8 cellular contexts compared by ENCODE assay signal in the genomic region with DNA sequence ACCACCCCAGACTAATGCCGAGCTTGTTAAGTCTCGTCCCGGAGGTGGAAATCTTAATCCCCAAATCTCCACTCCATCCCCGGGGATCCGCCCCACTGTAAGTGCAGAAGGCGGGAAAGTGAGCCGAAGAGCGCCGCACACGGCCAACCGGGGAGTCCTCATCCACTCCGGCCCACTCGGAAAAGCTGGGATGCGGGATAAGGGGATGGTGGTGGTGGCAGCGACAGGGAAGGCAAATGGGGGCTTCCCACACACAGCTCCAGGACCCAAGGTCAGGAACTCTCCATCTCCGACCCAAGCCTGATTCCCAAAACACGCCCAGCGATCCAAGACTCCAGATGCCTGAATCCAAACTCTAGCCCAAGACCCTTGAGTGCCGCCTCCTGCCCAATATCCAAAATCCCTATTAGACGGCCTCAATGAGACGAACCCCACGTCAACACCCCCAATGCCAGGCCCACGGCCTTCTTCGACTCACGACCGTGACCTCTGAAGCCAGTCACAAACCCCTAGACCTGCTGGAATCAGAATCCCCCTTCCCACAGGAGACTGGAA. TPM values are rescaled to one million over a fixed set of nuclear protein-coding genes. Genes with fewer than 3 reads are reported as not detected.
DNase-seq lines count a peak whose midpoint lies in the region; ATAC-seq and TF ChIP-seq lines count a peak whose summit lies in the region.

No MANE protein-coding gene starts in this region.

- H3K4me1 ChIP-seq in mammary epithelial cell (ENCODE audit: insufficient read depth, low read length): peaks cover 36% of the 10 kb centered on the region
- H3K4me1 ChIP-seq in left lung: peaks cover 23 to 45% of the 10 kb centered on the region in 2 donors
- H3K4me1 ChIP-seq in testis: peaks cover 56% of the 10 kb centered on the region

- H3K4me2 ChIP-seq in mammary epithelial cell (ENCODE audit: insufficient read depth, low read depth, low read length): peak overlapping the region; percentile 88

- in situ Hi-C loops in mammary epithelial cell (cut with MboI; ENCODE audit: low sequenced_read_pairs in 2 of 2): no loop called here

- H3K4me3 ChIP-seq in AG04449 (ENCODE audit: low read depth, low read length) (peak overlapping the region; percentile 90), mammary epithelial cell (replicated peaks in 1 of 3; ENCODE audit: insufficient read depth in 1 of 3, low read depth in 2 of 3, low read length in 3 of 3) (peak overlapping the region; percentile 67 to 86 (median 76)), left lung (peak overlapping the region; percentile 71 to 86), testis (peak overlapping the region; percentile 77 to 87)

- POLR2A ChIA-PET in AG04449 (lab: Yijun Ruan, JAX): interaction anchor here (0.9 to 2.3 kb wide), 2 partner anchors 125 to 330 kb away, joined by 3 to 9 read pairs; a partner anchor contains a TSS

- H3K9ac ChIP-seq in mammary epithelial cell (ENCODE audit: insufficient read depth, low read length): peak overlapping the region; percentile 95

- intact Hi-C loops in mammary epithelial cell (cut with micrococcal nuclease): loop anchor here (10.0 kb wide), 1 partner anchor 301 kb away; a partner anchor contains a TSS
- intact Hi-C loops in left lung (cut with DNase I): no loop called here
- intact Hi-C loops in testis (cut with DNase I; ENCODE audit: low total_unique reads): loop anchor here (10.0 kb wide), 1 partner anchor 129 kb away; a partner anchor contains a TSS

- H3K36me3 ChIP-seq in mammary epithelial cell (ENCODE audit: insufficient read depth, low read length) (no peaks in the 10 kb centered on the region), left lung (no peaks in the 10 kb centered on the region), testis (ENCODE audit: low read depth, missing control alignments) (no peaks in the 10 kb centered on the region)

- no peaks in the 10 kb centered on the region for H3K9me3 ChIP-seq in mammary epithelial cell (replicated peaks; ENCODE audit: insufficient read depth, low read length)
- H3K9me3 ChIP-seq in left lung: no peaks in the 10 kb centered on the region
- no peaks in the 10 kb centered on the region for H3K9me3 ChIP-seq in testis

- no peaks in the 10 kb centered on the region for H4K20me1 ChIP-seq in mammary epithelial cell (ENCODE audit: insufficient read depth, low read length)

- no peak for TF ChIP-seq POLR2A in testis (IDR thresholded peaks at IDR 0.05)

- ATAC-seq in GM19452 (IDR thresholded peaks at IDR 0.05; ENCODE audit: unreplicated experiment): peak; percentile 5
- peak; percentile 43 for ATAC-seq in left lung
- ATAC-seq in HG03175 (IDR thresholded peaks at IDR 0.05; ENCODE audit: unreplicated experiment): no peak

- TF ChIP-seq CTCF in AG04449 (IDR thresholded peaks at IDR 0.05; ENCODE audit: insufficient read depth, low read length, missing control alignments) (peak; percentile 36), mammary epithelial cell (conservative IDR thresholded peaks at IDR 0.05 in 1 of 2, IDR thresholded peaks at IDR 0.05 in 1 of 2; ENCODE audit: extremely low read depth in 1 of 2, insufficient read depth in 1 of 2, low read depth in 1 of 2, low read length in 2 of 2) (peak in 1 of 2 donors; percentile 31), left lung (IDR thresholded peaks at IDR 0.05) (no peak), testis (IDR thresholded peaks at IDR 0.05) (no peak)

- CTCF ChIA-PET in AG04449 (lab: Yijun Ruan, JAX): interaction anchor here (1.0 to 8.7 kb wide), 11 partner anchors 10 to 295 kb away, joined by 3 to 124 read pairs (median 17); a partner anchor contains a TSS
- CTCF ChIA-PET in mammary epithelial cell (lab: Charles Lee; ENCODE audit: low non-redundant PET): no interaction called here

- WGBS in mammary epithelial cell (ENCODE audit: low coverage, missing lambda C conversion rate): 5% methylated on average over 14 of the region's 26 CpGs
- 0 to 1% methylated on average over 19 to 26 of the region's 26 CpGs for WGBS in testis, 2 donors

- peak overlapping the region; percentile 76 for H3K27ac ChIP-seq in mammary epithelial cell (ENCODE audit: insufficient read depth, low read depth, low read length)
- H3K27ac ChIP-seq in left lung: peak overlapping the region; percentile 84 to 85
- H3K27ac ChIP-seq in testis: peak overlapping the region; percentile 73 to 85

- dilution Hi-C loops in mammary epithelial cell (cut with HindIII; ENCODE audit: low sequenced_read_pairs): loop anchor here (10.0 kb wide), 1 partner anchor 419 kb away; no protein-coding TSS in a partner anchor

- H3K79me2 ChIP-seq in mammary epithelial cell (ENCODE audit: insufficient read depth, low read length): peaks cover 55% of the 10 kb centered on the region

- H3K27me3 ChIP-seq in mammary epithelial cell (ENCODE audit: insufficient read depth, low read length) (no peaks in the 10 kb centered on the region), left lung (no peaks in the 10 kb centered on the region), testis (no peaks in the 10 kb centered on the region)

- H2AFZ ChIP-seq in mammary epithelial cell (ENCODE audit: low read depth, low read length): peak overlapping the region; percentile 95

- BruUV-seq in mammary epithelial cell (replicated peaks; lab: Mats Ljungman, UMichigan): TSS peak; percentile 24

- DNase-seq in AG04449 (ENCODE audit: low read depth, low spot score) (no peak), NCI-H82 (lab: John Stamatoyannopoulos, UW) (peak; percentile 93), mammary epithelial cell (peak; percentile 30), left lung (no peak), testis (no peak), CD1c-positive myeloid dendritic cell (ENCODE audit: extremely low spot score) (no peak)

RNA-seq across cellular contexts. Expression of a gene that starts 0.5 kb away (rescaled TPM):
- total RNA-seq in mammary epithelial cell: 100 to 1,000 TPM in 1 of 2 donors, 10 to 100 TPM in 1; 72.2 to 261 TPM
- 546 TPM for polyA plus RNA-seq in mammary epithelial cell
- 635 TPM for polyA minus RNA-seq in mammary epithelial cell
- total RNA-seq in left lung: 100 to 1,000 TPM in 1 of 2 donors, 10 to 100 TPM in 1; 82.5 to 153 TPM
- total RNA-seq in testis: 100 to 1,000 TPM; 236 to 301 TPM
- 303 TPM for polyA plus RNA-seq in testis (ENCODE audit: insufficient read depth, low read depth, low replicate concordance)

RNA-seq across cellular contexts. Expression of a gene that starts 11.7 kb away (rescaled TPM):
- total RNA-seq in mammary epithelial cell: 10 to 100 TPM; 11.7 to 18.2 TPM
- polyA plus RNA-seq in mammary epithelial cell: 6.9 TPM
- polyA minus RNA-seq in mammary epithelial cell: 4.3 TPM
- 10 to 100 TPM; 13.6 to 25.0 TPM for total RNA-seq in left lung
- total RNA-seq in testis: 100 to 1,000 TPM in 1 of 2 donors, 10 to 100 TPM in 1; 90.8 to 127 TPM
- 124 TPM for polyA plus RNA-seq in testis (ENCODE audit: insufficient read depth, low read depth, low replicate concordance)

Comparison
In these comparisons a context has a peak if more than half of its experiments do, and no peak if none do; other contexts are left out.
1. DNase-seq: peak in NCI-H82 (single experiment) and mammary epithelial cell (single experiment); none in AG04449 (single experiment), left lung (0 of 2), testis (single experiment) and CD1c-positive myeloid dendritic cell (single experiment).
2. intact Hi-C loops: an anchor here in mammary epithelial cell (10.0 kb wide) and testis (10.0 kb wide); none called in left lung.
3. Peak in every context shown above with its lines, with median percentiles within 50 percentile points of each other: H3K4me3 ChIP-seq and H3K27ac ChIP-seq.